10 cellular contexts compared by ENCODE assay signal in the genomic region with DNA sequence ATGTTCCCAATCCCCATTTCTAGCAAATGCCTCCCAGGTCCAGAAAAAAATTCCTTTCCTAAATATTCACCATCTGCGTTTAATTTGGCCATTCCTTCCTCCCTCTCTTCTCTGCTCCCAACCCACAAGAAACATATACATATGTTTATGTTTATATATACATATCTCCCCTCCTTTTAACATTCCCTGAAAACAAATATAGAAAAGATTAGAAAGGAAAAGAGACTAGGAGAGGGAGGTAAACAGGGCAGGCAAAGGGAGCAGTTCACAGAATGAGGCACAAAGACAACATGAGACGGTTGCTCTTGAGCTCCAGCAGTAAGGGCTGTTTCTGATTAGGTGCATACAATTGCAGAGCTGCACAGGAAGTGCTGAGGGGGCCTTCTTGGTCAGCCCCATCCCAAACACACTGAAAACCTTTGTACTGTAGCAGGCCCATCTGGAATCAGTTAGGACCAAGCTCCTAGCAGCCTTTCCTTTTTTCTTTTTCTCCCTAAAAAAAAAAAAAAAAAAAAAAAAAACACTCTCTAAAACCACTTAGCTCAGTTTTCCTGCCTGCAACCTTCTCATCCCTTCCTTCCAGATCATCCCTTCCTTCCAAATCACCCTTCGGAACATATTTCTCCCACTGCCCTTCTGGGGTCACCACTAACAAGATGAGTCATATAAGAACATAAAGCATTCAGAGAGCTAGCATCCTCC. TPM values are rescaled to one million over a fixed set of nuclear protein-coding genes. Genes with fewer than 3 reads are reported as not detected.
DNase-seq lines count a peak whose midpoint lies in the region; ATAC-seq and TF ChIP-seq lines count a peak whose summit lies in the region.
"Had no signal": no experiment of that assay in that cellular context is flagged by ENCODE, and none has a peak within 500 bp of the region (broad histone marks: within the 10 kb centered on the region; RNA-seq: fewer than 3 reads in every experiment).

No MANE protein-coding gene starts in this region.

- intact Hi-C loops in ascending aorta (cut with DNase I), result no loop called here

- H3K4me3 ChIP-seq in ascending aorta, result no peak overlapping the region
- no peak overlapping the region for H3K4me3 ChIP-seq in kidney epithelial cell (ENCODE audit: low read depth, low read length)

- no peaks in the 10 kb centered on the region for H3K27me3 ChIP-seq in ascending aorta
- H3K27me3 ChIP-seq in kidney epithelial cell (ENCODE audit: control insufficient read depth, insufficient read depth, low read length), result no peaks in the 10 kb centered on the region

- peaks cover 8 to 51% of the 10 kb centered on the region in 2 donors for H3K4me1 ChIP-seq in ascending aorta

- DNase-seq in NCI-H2171 treated with DMSO at 0.1 percent for 48 hours (lab: John Stamatoyannopoulos, UW), result peak; percentile 39
- no peak for DNase-seq in NCI-H2171 (lab: John Stamatoyannopoulos, UW)
- DNase-seq in ascending aorta (ENCODE audit: low spot score in 2 of 2), result no peak
- peak; percentile 10 for DNase-seq in kidney epithelial cell (ENCODE audit: low read depth)
- no peak for DNase-seq in type B pancreatic cell (ENCODE audit: extremely low spot score, unreplicated experiment)
- no peak for DNase-seq in activated naive CD8-positive, alpha-beta T cell treated with anti-CD3 and anti-CD28 coated beads for 36 hours
- DNase-seq in stimulated activated naive B cell treated with anti-CD40 and anti-IgM and Interleukin-4, amounts not matched to agents 10 μg/mL and 1 μg/mL and 100 μg/mL, for 72 hours, result no peak
- DNase-seq: CD4-positive, CD25-positive, alpha-beta regulatory T cell; nucleus accumbens had no signal

- peak overlapping the region; percentile 82 to 92 for H3K27ac ChIP-seq in ascending aorta

- no peak for ATAC-seq in stimulated activated naive B cell treated with anti-CD40 and anti-IgM and Interleukin-4, amounts not matched to agents 10 μg/mL and 1 μg/mL and 100 μg/mL, for 72 hours (replicated peaks)
- ATAC-seq in GM18498 (IDR thresholded peaks at IDR 0.05; ENCODE audit: unreplicated experiment), result no peak

- H3K27me3 Mint-ChIP-seq in type B pancreatic cell, result no peaks in the 10 kb centered on the region
- no peaks in the 10 kb centered on the region for H3K27me3 Mint-ChIP-seq in activated naive CD8-positive, alpha-beta T cell treated with anti-CD3 and anti-CD28 coated beads for 36 hours
- peaks cover 23 to 29% of the 10 kb centered on the region in 2 donors for H3K27me3 Mint-ChIP-seq in stimulated activated naive B cell treated with anti-CD40 and anti-IgM and Interleukin-4, amounts not matched to agents 10 μg/mL and 1 μg/mL and 100 μg/mL, for 72 hours

- TF ChIP-seq CTCF in ascending aorta (IDR thresholded peaks at IDR 0.05) (no peak), kidney epithelial cell (IDR thresholded peaks at IDR 0.05; ENCODE audit: insufficient read depth, low read length, poor library complexity, severe bottlenecking) (no peak), type B pancreatic cell (conservative IDR thresholded peaks at IDR 0.05) (no peak)

- H3K36me3 ChIP-seq in ascending aorta (no peaks in the 10 kb centered on the region), kidney epithelial cell (ENCODE audit: control insufficient read depth, insufficient read depth, low read length) (no peaks in the 10 kb centered on the region)

- H3K9me3 ChIP-seq in ascending aorta, result no peaks in the 10 kb centered on the region

- peaks cover 5% of the 10 kb centered on the region for H3K36me3 Mint-ChIP-seq in type B pancreatic cell
- no peaks in the 10 kb centered on the region for H3K36me3 Mint-ChIP-seq in activated naive CD8-positive, alpha-beta T cell treated with anti-CD3 and anti-CD28 coated beads for 36 hours
- H3K36me3 Mint-ChIP-seq in stimulated activated naive B cell treated with anti-CD40 and anti-IgM and Interleukin-4, amounts not matched to agents 10 μg/mL and 1 μg/mL and 100 μg/mL, for 72 hours, result no peaks in the 10 kb centered on the region

- peak overlapping the region; percentile 64 for H3K27ac Mint-ChIP-seq in type B pancreatic cell
- no peak overlapping the region for H3K27ac Mint-ChIP-seq in activated naive CD8-positive, alpha-beta T cell treated with anti-CD3 and anti-CD28 coated beads for 36 hours
- H3K27ac Mint-ChIP-seq in stimulated activated naive B cell treated with anti-CD40 and anti-IgM and Interleukin-4, amounts not matched to agents 10 μg/mL and 1 μg/mL and 100 μg/mL, for 72 hours, result no peak overlapping the region
- H3K27ac Mint-ChIP-seq: CD4-positive, CD25-positive, alpha-beta regulatory T cell had no signal

- peak overlapping the region; percentile 59 for H3K4me3 Mint-ChIP-seq in type B pancreatic cell
- no peak overlapping the region for H3K4me3 Mint-ChIP-seq in activated naive CD8-positive, alpha-beta T cell treated with anti-CD3 and anti-CD28 coated beads for 36 hours
- no peak overlapping the region for H3K4me3 Mint-ChIP-seq in stimulated activated naive B cell treated with anti-CD40 and anti-IgM and Interleukin-4, amounts not matched to agents 10 μg/mL and 1 μg/mL and 100 μg/mL, for 72 hours
- H3K4me3 Mint-ChIP-seq: CD4-positive, CD25-positive, alpha-beta regulatory T cell had no signal

- no peaks in the 10 kb centered on the region for H3K9me3 Mint-ChIP-seq in type B pancreatic cell
- H3K9me3 Mint-ChIP-seq in activated naive CD8-positive, alpha-beta T cell treated with anti-CD3 and anti-CD28 coated beads for 36 hours, result no peaks in the 10 kb centered on the region
- no peaks in the 10 kb centered on the region for H3K9me3 Mint-ChIP-seq in stimulated activated naive B cell treated with anti-CD40 and anti-IgM and Interleukin-4, amounts not matched to agents 10 μg/mL and 1 μg/mL and 100 μg/mL, for 72 hours
- H3K9me3 Mint-ChIP-seq: CD4-positive, CD25-positive, alpha-beta regulatory T cell had no signal

- peaks cover 72% of the 10 kb centered on the region for H3K4me1 Mint-ChIP-seq in type B pancreatic cell (ENCODE audit: unreplicated experiment)
- H3K4me1 Mint-ChIP-seq in activated naive CD8-positive, alpha-beta T cell treated with anti-CD3 and anti-CD28 coated beads for 36 hours, result no peaks in the 10 kb centered on the region
- peaks cover 2 to 7% of the 10 kb centered on the region in 2 donors for H3K4me1 Mint-ChIP-seq in stimulated activated naive B cell treated with anti-CD40 and anti-IgM and Interleukin-4, amounts not matched to agents 10 μg/mL and 1 μg/mL and 100 μg/mL, for 72 hours
- H3K4me1 Mint-ChIP-seq: CD4-positive, CD25-positive, alpha-beta regulatory T cell had no signal

RNA-seq across cellular contexts. Expression of gene RBFOX2, which starts 57.1 kb away (rescaled TPM):
- total RNA-seq in ascending aorta, result 58.1 TPM
- 75.1 and 91.2 TPM in 2 replicates for total RNA-seq in kidney epithelial cell
- 94.1 and 164 TPM in 2 replicates for total RNA-seq in type B pancreatic cell (ENCODE audit: low replicate concordance)
- total RNA-seq in activated naive CD8-positive, alpha-beta T cell treated with anti-CD3 and anti-CD28 coated beads for 36 hours, result 1 to 10 TPM; 3.7 to 4.7 TPM

Comparison
In these comparisons a context has a peak if more than half of its experiments do, and no peak if none do; other contexts are left out.
1. DNase-seq: peak in NCI-H2171 treated with DMSO at 0.1 percent for 48 hours (single experiment) and kidney epithelial cell (single experiment); none in NCI-H2171 (single experiment), ascending aorta (0 of 2), type B pancreatic cell (single experiment), activated naive CD8-positive, alpha-beta T cell treated with anti-CD3 and anti-CD28 coated beads for 36 hours (single experiment) and stimulated activated naive B cell treated with anti-CD40 and anti-IgM and Interleukin-4, amounts not matched to agents 10 μg/mL and 1 μg/mL and 100 μg/mL, for 72 hours (single experiment).
2. RNA of gene RBFOX2, which starts 57.1 kb away (total RNA-seq): 94.1 to 164 TPM in type B pancreatic cell, 75.1 to 91.2 TPM in kidney epithelial cell and 58.1 TPM in ascending aorta (single experiment); 3.7 to 4.7 TPM in activated naive CD8-positive, alpha-beta T cell treated with anti-CD3 and anti-CD28 coated beads for 36 hours; every median in the first group is over 10 times any median in the second.